1 cellular context compared by ENCODE assay signal in the genomic region with DNA sequence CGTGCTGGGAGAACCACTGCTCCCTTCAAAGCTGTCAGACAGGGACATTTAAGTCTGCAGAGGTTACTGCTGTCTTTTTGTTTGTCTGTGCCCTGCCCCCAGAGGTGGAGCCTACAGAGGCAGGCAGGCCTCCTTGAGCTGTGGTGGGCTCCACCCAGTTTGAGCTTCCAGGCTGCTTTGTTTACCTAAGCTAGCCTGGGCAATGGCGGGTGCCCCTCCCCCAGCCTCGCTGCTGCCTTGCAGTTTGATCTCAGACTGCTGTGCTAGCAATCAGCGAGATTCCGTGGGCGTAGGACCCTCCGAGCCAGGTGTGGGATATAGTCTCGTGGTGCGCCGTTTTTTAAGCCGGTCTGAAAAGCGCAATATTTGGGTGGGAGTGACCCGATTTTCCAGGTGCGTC.
TF ChIP-seq lines count a peak whose summit lies in the region.
"Not testable (repeated sequence)": the region's sequence is repeated elsewhere in the genome, so short reads cannot be mapped to it uniquely, and the experiment has no call there.

No MANE protein-coding gene starts in this region.

TF ChIP-seq in HepG2, 621 proteins besides CTCF, POLR2A, EP300 and RAD21:
- TF ChIP-seq, protein P1, sequence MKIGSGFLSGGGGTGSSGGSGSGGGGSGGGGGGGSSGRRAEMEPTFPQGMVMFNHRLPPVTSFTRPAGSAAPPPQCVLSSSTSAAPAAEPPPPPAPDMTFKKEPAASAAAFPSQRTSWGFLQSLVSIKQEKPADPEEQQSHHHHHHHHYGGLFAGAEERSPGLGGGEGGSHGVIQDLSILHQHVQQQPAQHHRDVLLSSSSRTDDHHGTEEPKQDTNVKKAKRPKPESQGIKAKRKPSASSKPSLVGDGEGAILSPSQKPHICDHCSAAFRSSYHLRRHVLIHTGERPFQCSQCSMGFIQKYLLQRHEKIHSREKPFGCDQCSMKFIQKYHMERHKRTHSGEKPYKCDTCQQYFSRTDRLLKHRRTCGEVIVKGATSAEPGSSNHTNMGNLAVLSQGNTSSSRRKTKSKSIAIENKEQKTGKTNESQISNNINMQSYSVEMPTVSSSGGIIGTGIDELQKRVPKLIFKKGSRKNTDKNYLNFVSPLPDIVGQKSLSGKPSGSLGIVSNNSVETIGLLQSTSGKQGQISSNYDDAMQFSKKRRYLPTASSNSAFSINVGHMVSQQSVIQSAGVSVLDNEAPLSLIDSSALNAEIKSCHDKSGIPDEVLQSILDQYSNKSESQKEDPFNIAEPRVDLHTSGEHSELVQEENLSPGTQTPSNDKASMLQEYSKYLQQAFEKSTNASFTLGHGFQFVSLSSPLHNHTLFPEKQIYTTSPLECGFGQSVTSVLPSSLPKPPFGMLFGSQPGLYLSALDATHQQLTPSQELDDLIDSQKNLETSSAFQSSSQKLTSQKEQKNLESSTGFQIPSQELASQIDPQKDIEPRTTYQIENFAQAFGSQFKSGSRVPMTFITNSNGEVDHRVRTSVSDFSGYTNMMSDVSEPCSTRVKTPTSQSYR (CRISPR knock-in tag; IDR thresholded peaks at IDR 0.05; ENCODE audit: borderline replicate concordance): peak; percentile 81
- TF ChIP-seq FOXA1 (IDR thresholded peaks at IDR 0.05): not testable (repeated sequence)
- TF ChIP-seq FOXA1 (CRISPR knock-in tag; IDR thresholded peaks at IDR 0.05): peak; percentile 63
- TF ChIP-seq FOXA3 (CRISPR knock-in tag; IDR thresholded peaks at IDR 0.05): peak; percentile 35; the same call in 1 of the 2 replicates
- TF ChIP-seq HOXA3 (CRISPR knock-in tag; IDR thresholded peaks at IDR 0.05): 0 out of 2 replicates have a peak, but pooled peaks have one; percentile 15
TF ChIP-seq in HepG2: peak in this region for 4; not testable (repeated sequence) for 617.
